In genomic region chr1:164588388-164589341, GRCh38 we compare ENCODE assay signal across 8 cellular contexts. TPM values are rescaled to one million over a fixed set of nuclear protein-coding genes. Genes with fewer than 3 reads are reported as not detected.
DNase-seq lines count a peak whose midpoint lies in the region; ATAC-seq and TF ChIP-seq lines count a peak whose summit lies in the region.

No MANE protein-coding gene starts in this region.

- H3K4me3 ChIP-seq in fibroblast of villous mesenchyme (ENCODE audit: low read depth, low read length), result peak overlapping the region; percentile 51
- H3K4me3 ChIP-seq in ovary, result peak overlapping the region; percentile 36

- no peak for TF ChIP-seq EP300 in ovary (IDR thresholded peaks at IDR 0.05)

- TF ChIP-seq CTCF in fibroblast of villous mesenchyme (IDR thresholded peaks at IDR 0.05; ENCODE audit: insufficient read depth, low read depth, low read length), result no peak
- TF ChIP-seq CTCF in ovary (IDR thresholded peaks at IDR 0.05), result no peak

- no peaks in the 10 kb centered on the region for H3K9me3 Mint-ChIP-seq in activated T-cell treated with anti-CD3 and anti-CD28 coated beads, Interleukin-2, amount 50 U/mL, for 4 hours
- H3K9me3 Mint-ChIP-seq in stimulated activated effector memory CD8-positive, alpha-beta T cell treated with anti-CD3 and anti-CD28 coated beads, Interleukin-12 subunit alpha, Interleukin-12 subunit beta, amount 100 ng/mL, for 72 hours, result no peaks in the 10 kb centered on the region

- H3K4me1 Mint-ChIP-seq in activated T-cell treated with anti-CD3 and anti-CD28 coated beads, Interleukin-2, amount 50 U/mL, for 4 hours (ENCODE audit: low read depth), result no peaks in the 10 kb centered on the region
- H3K4me1 Mint-ChIP-seq in stimulated activated effector memory CD8-positive, alpha-beta T cell treated with anti-CD3 and anti-CD28 coated beads, Interleukin-12 subunit alpha, Interleukin-12 subunit beta, amount 100 ng/mL, for 72 hours, result no peaks in the 10 kb centered on the region

- no peak for TF ChIP-seq POLR2A in ovary (IDR thresholded peaks at IDR 0.05)

- H3K4me3 Mint-ChIP-seq in activated T-cell treated with anti-CD3 and anti-CD28 coated beads, Interleukin-2, amount 50 U/mL, for 4 hours, result no peak overlapping the region
- no peak overlapping the region for H3K4me3 Mint-ChIP-seq in stimulated activated effector memory CD8-positive, alpha-beta T cell treated with anti-CD3 and anti-CD28 coated beads, Interleukin-12 subunit alpha, Interleukin-12 subunit beta, amount 100 ng/mL, for 72 hours

- H3K27me3 Mint-ChIP-seq in activated T-cell treated with anti-CD3 and anti-CD28 coated beads, Interleukin-2, amount 50 U/mL, for 4 hours (ENCODE audit: low read depth), result peaks cover 8% of the 10 kb centered on the region

- intact Hi-C loops in ovary (cut with DNase I), result no loop called here

- peak; percentile 25 for DNase-seq in COR-L47 (lab: John Stamatoyannopoulos, UW)
- peak; percentile 49 for DNase-seq in NCI-H510A (lab: John Stamatoyannopoulos, UW)
- peak; percentile 86 for DNase-seq in fibroblast of villous mesenchyme (ENCODE audit: low read depth)
- DNase-seq in ovary, result peak; percentile 91 to 97 (median 94)
- no peak for DNase-seq in cerebellar nuclear complex (lab: John Stamatoyannopoulos, UW)
- DNase-seq in activated T-cell treated with anti-CD3 and anti-CD28 coated beads, Interleukin-2, amount 50 U/mL, for 4 hours, result no peak
- no peak for DNase-seq in stimulated activated effector memory CD8-positive, alpha-beta T cell treated with anti-CD3 and anti-CD28 coated beads, Interleukin-12 subunit alpha, Interleukin-12 subunit beta, amount 100 ng/mL, for 72 hours (ENCODE audit: low spot score in 2 of 2)

- H3K9me3 ChIP-seq in ovary, result no peaks in the 10 kb centered on the region

- ATAC-seq in activated T-cell treated with anti-CD3 and anti-CD28 coated beads, Interleukin-2, amount 50 U/mL, for 4 hours, result no peak
- ATAC-seq in HG02623 (IDR thresholded peaks at IDR 0.05; ENCODE audit: unreplicated experiment), result no peak
- ATAC-seq in stimulated activated effector memory CD8-positive, alpha-beta T cell treated with anti-CD3 and anti-CD28 coated beads, Interleukin-12 subunit alpha, Interleukin-12 subunit beta, amount 100 ng/mL, for 72 hours, result no peak

- H3K27ac ChIP-seq in ovary, result peak overlapping the region; percentile 42 to 81

- 2 to 4% (median 4%) methylated on average over 19 of the region's 19 CpGs for WGBS in ovary, 3 donors

- H3K27me3 ChIP-seq in ovary, result no peaks in the 10 kb centered on the region

- H3K4me1 ChIP-seq in ovary (ENCODE audit: insufficient read depth), result peaks cover 22% of the 10 kb centered on the region

- no peaks in the 10 kb centered on the region for H3K36me3 Mint-ChIP-seq in activated T-cell treated with anti-CD3 and anti-CD28 coated beads, Interleukin-2, amount 50 U/mL, for 4 hours (ENCODE audit: insufficient read depth)
- H3K36me3 Mint-ChIP-seq in stimulated activated effector memory CD8-positive, alpha-beta T cell treated with anti-CD3 and anti-CD28 coated beads, Interleukin-12 subunit alpha, Interleukin-12 subunit beta, amount 100 ng/mL, for 72 hours, result no peaks in the 10 kb centered on the region

- H3K36me3 ChIP-seq in ovary, result no peaks in the 10 kb centered on the region

- H3K27ac Mint-ChIP-seq in stimulated activated effector memory CD8-positive, alpha-beta T cell treated with anti-CD3 and anti-CD28 coated beads, Interleukin-12 subunit alpha, Interleukin-12 subunit beta, amount 100 ng/mL, for 72 hours, result no peak overlapping the region

RNA-seq across cellular contexts. Expression of gene PBX1, which starts 29.7 kb away (rescaled TPM):
- 62.8 and 67.4 TPM in 2 replicates for total RNA-seq in fibroblast of villous mesenchyme
- 100 to 1,000 TPM in 5 of 7 donors, 10 to 100 TPM in 2; 73.2 to 220 (median 144) TPM for total RNA-seq in ovary
- 100 to 1,000 TPM in 1 of 2 donors, 10 to 100 TPM in 1; 43.7 to 142 TPM for polyA plus RNA-seq in ovary
- under 1 TPM; 0.41 to 0.48 (median 0.47) TPM for total RNA-seq in activated T-cell treated with anti-CD3 and anti-CD28 coated beads, Interleukin-2, amount 50 U/mL, for 4 hours

Comparison
In these comparisons a context has a peak if more than half of its experiments do, and no peak if none do; other contexts are left out.
1. DNase-seq: peak in COR-L47 (single experiment), NCI-H510A (single experiment), fibroblast of villous mesenchyme (single experiment) and ovary (5 of 5); none in cerebellar nuclear complex (0 of 2), activated T-cell treated with anti-CD3 and anti-CD28 coated beads, Interleukin-2, amount 50 U/mL, for 4 hours (single experiment) and stimulated activated effector memory CD8-positive, alpha-beta T cell treated with anti-CD3 and anti-CD28 coated beads, Interleukin-12 subunit alpha, Interleukin-12 subunit beta, amount 100 ng/mL, for 72 hours (0 of 2).
2. RNA of gene PBX1, which starts 29.7 kb away (total RNA-seq): 73.2 to 220 TPM in ovary and 62.8 to 67.4 TPM in fibroblast of villous mesenchyme; 0.41 to 0.48 TPM in activated T-cell treated with anti-CD3 and anti-CD28 coated beads, Interleukin-2, amount 50 U/mL, for 4 hours; every median in the first group is over 10 times any median in the second.